ENCODE assay signal across 15 cellular contexts in the genomic region with DNA sequence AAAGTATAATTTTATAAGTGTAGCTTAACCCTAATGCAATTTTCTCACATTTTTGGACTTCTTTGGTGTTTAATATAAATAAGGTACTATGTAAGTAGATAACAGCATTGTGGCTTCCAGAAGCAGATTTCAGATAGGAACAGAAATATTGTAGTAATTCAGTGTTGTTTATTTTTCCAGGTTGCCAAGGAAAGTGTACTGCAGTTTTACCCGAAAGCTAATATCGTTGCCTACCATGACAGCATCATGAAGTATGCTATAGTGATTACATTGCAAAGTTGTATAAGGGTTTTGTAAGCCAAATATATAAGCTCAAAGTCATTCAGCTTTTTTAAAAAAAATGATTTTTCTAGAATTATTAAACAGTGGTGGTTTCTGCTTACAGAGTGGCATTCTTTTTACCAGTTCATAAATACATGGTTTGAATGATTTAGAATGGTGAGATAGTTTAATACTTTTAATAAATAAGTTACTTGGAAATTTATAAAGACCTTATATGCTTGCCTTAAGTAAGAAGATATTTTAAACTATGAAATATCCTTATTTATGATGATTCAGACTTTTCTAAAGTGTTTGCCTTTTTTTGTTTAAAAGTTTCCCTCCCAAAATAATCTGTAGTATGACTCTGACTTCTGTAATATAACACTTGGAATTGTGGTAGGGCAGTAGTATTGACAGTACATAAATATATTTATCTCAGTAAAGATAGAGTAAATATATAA. TPM values are rescaled to one million over a fixed set of nuclear protein-coding genes. Genes with fewer than 3 reads are reported as not detected.
DNase-seq lines count a peak whose midpoint lies in the region; ATAC-seq and TF ChIP-seq lines count a peak whose summit lies in the region.
"Had no signal": no experiment of that assay in that cellular context is flagged by ENCODE, and none has a peak within 500 bp of the region (broad histone marks: within the 10 kb centered on the region; RNA-seq: fewer than 3 reads in every experiment).

No MANE protein-coding gene starts in this region.

- H3K27me3 ChIP-seq in cardiac muscle cell: no peaks in the 10 kb centered on the region
- peaks cover 0 to 3% (median 0%) of the 10 kb centered on the region in 5 donors for H3K27me3 ChIP-seq in subcutaneous abdominal adipose tissue (ENCODE audit: control insufficient read depth in 5 of 5, insufficient read depth in 4 of 5, low read length in 5 of 5)

- H3K27ac Mint-ChIP-seq in activated T-helper 17 cell treated with anti-CD3 and anti-CD28 coated beads, Interleukin-2, amount 50 U/mL, for 72 hours: no peak overlapping the region

- peaks cover 15% of the 10 kb centered on the region for H3K4me1 Mint-ChIP-seq in activated T-helper 17 cell treated with anti-CD3 and anti-CD28 coated beads, Interleukin-2, amount 50 U/mL, for 72 hours

- peaks cover 90% of the 10 kb centered on the region for H3K36me3 Mint-ChIP-seq in activated T-helper 17 cell treated with anti-CD3 and anti-CD28 coated beads, Interleukin-2, amount 50 U/mL, for 72 hours (ENCODE audit: low read depth)

- H3K9me3 ChIP-seq in cardiac muscle cell (ENCODE audit: low read depth) (no peaks in the 10 kb centered on the region), subcutaneous abdominal adipose tissue (ENCODE audit: control insufficient read depth in 5 of 5, low read length in 5 of 5) (no peaks in the 10 kb centered on the region)

- no peaks in the 10 kb centered on the region for H3K9me3 Mint-ChIP-seq in activated T-helper 17 cell treated with anti-CD3 and anti-CD28 coated beads, Interleukin-2, amount 50 U/mL, for 72 hours
- H3K9me3 Mint-ChIP-seq: activated naive CD4-positive, alpha-beta T cell treated with anti-CD3 and anti-CD28 coated beads for 36 hours had no signal

- peaks cover 14% of the 10 kb centered on the region for H3K4me1 ChIP-seq in cardiac muscle cell (ENCODE audit: low read depth)
- H3K4me1 ChIP-seq in subcutaneous abdominal adipose tissue (ENCODE audit: control insufficient read depth in 5 of 5, insufficient read depth in 5 of 5, low read length in 5 of 5): peaks cover 12 to 71% (median 55%) of the 10 kb centered on the region in 5 donors

- no peak for TF ChIP-seq CTCF in cardiac muscle cell (IDR thresholded peaks at IDR 0.05; ENCODE audit: low read depth, low read length)

- H3K9ac ChIP-seq in subcutaneous abdominal adipose tissue (ENCODE audit: low read length in 5 of 5): peak overlapping the region in 3 of 5 donors; percentile 52 to 96 (median 64)
- H3K9ac ChIP-seq: parathyroid adenoma had no signal

- DNase-seq in cardiac muscle cell (ENCODE audit: low read depth in 1 of 2, low spot score in 1 of 2) (peak in 1 of 2 donors; percentile 5), left ventricle myocardium superior (no peak), fibroblast of peridontal ligament (ENCODE audit: extremely low read depth) (peak; percentile 48), inferior parietal cortex (ENCODE audit: extremely low spot score) (no peak), D341Med (ENCODE audit: low spot score) (no peak)
- DNase-seq: activated CD4-positive, alpha-beta T cell treated with anti-CD3 and anti-CD28 coated beads, Interleukin-2, amount 50 U/mL, for 4 hours; activated naive CD4-positive, alpha-beta T cell treated with anti-CD3 and anti-CD28 coated beads for 36 hours; NCI-H2029; T-helper 17 cell; WERI-Rb-1 had no signal

- no peak for ATAC-seq in left ventricle myocardium superior
- ATAC-seq in activated T-helper 17 cell treated with anti-CD3 and anti-CD28 coated beads, Interleukin-2, amount 50 U/mL, for 72 hours (replicated peaks): no peak
- no peak for ATAC-seq in GM19324 (IDR thresholded peaks at IDR 0.05; ENCODE audit: low FRiP score, unreplicated experiment)
- ATAC-seq: T-helper 17 cell had no signal

- H3K27me3 Mint-ChIP-seq in activated T-helper 17 cell treated with anti-CD3 and anti-CD28 coated beads, Interleukin-2, amount 50 U/mL, for 72 hours: no peaks in the 10 kb centered on the region
- H3K27me3 Mint-ChIP-seq: T-helper 17 cell had no signal

- H3K4me3 ChIP-seq in cardiac muscle cell: no peak overlapping the region
- peak overlapping the region in 2 of 5 donors; percentile 23 to 48 for H3K4me3 ChIP-seq in subcutaneous abdominal adipose tissue (ENCODE audit: low read depth in 1 of 5, low read length in 5 of 5)

- peak overlapping the region; percentile 93 for H3K4me3 Mint-ChIP-seq in activated T-helper 17 cell treated with anti-CD3 and anti-CD28 coated beads, Interleukin-2, amount 50 U/mL, for 72 hours
- H3K4me3 Mint-ChIP-seq: activated naive CD4-positive, alpha-beta T cell treated with anti-CD3 and anti-CD28 coated beads for 36 hours had no signal

- H3K27ac ChIP-seq in cardiac muscle cell (peak overlapping the region; percentile 42), subcutaneous abdominal adipose tissue (ENCODE audit: low read depth, low read length) (peak overlapping the region; percentile 97)
- H3K27ac ChIP-seq: C4-2B, parathyroid adenoma, WERI-Rb-1 had no signal

- peaks cover 25% of the 10 kb centered on the region for H3K36me3 ChIP-seq in cardiac muscle cell
- H3K36me3 ChIP-seq in subcutaneous abdominal adipose tissue (ENCODE audit: control insufficient read depth in 5 of 5, insufficient read depth in 5 of 5, low read length in 5 of 5): peaks cover 4 to 31% (median 18%) of the 10 kb centered on the region in 5 donors

- intact Hi-C loops in left ventricle myocardium superior (cut with micrococcal nuclease): no loop called here

RNA-seq across cellular contexts. Expression of a gene that starts 3.7 kb away (rescaled TPM):
- total RNA-seq in cardiac muscle cell (118 and 121 TPM in 2 replicates), left ventricle myocardium superior (51.1 TPM)
- polyA plus RNA-seq in cardiac muscle cell: 71.9 and 95.3 TPM in 2 replicates
- total RNA-seq in activated T-helper 17 cell treated with anti-CD3 and anti-CD28 coated beads, Interleukin-2, amount 50 U/mL, for 72 hours: 100 to 1,000 TPM; 125 to 159 TPM

RNA-seq across cellular contexts. Expression of a gene that starts 27.6 kb away (rescaled TPM):
- 37.6 and 39.3 TPM in 2 replicates for total RNA-seq in cardiac muscle cell
- polyA plus RNA-seq in cardiac muscle cell: 14.9 and 25.5 TPM in 2 replicates
- 8.9 TPM for total RNA-seq in left ventricle myocardium superior
- total RNA-seq in activated T-helper 17 cell treated with anti-CD3 and anti-CD28 coated beads, Interleukin-2, amount 50 U/mL, for 72 hours: 10 to 100 TPM; 11.9 to 30.4 TPM

RNA-seq across cellular contexts. Expression of a gene that starts 49.7 kb away (rescaled TPM):
- total RNA-seq in cardiac muscle cell (29.2 and 29.4 TPM in 2 replicates), left ventricle myocardium superior (26.2 TPM)
- polyA plus RNA-seq in cardiac muscle cell: 12.8 and 13.6 TPM in 2 replicates
- 1 to 10 TPM in 1 of 2 donors, under 1 TPM in 1; 0.82 to 1.9 TPM for total RNA-seq in activated T-helper 17 cell treated with anti-CD3 and anti-CD28 coated beads, Interleukin-2, amount 50 U/mL, for 72 hours
